In the genomic region with DNA sequence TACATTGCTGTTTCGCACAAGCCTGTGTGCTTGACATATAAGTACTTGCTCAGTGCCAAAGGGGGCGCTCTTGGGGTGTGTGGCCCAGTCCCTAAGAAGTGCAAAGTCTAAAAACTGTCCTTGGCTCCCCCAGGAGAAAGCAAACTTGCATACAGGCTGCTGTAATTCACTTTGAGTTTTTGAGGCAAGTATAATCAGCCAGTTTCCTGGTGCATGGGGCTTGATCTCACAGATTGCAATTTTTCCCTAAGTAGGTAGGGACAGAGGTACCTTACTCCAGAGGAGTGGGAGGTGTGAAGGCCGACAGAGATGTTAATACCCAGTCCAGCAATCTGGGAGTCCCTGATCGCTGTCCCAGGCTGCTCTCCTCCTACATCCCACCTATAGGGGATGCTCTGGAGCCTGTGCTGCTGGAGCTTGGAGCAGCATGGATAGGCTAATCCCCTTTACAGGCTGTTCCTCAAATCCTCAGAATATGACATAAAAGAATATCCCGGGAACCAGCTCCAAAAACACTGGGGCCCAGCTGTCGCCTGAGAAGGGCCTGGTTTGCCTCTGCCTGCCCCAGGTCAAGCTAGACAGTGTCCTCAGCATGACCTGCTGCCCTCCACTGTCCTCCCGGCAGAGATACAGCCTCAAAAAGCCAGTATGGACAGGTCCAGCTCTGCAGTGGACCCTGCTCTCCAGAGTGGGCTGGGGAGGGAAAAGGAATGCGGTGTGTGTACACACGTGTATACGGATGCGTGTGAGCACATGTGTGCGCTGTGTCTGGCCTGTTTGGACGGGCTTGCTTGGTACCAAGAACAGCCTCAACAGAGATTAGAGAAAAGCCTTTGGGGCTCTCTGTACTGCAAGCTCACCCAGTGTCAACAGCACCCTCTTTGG, we compare ENCODE assay signal across 8 cellular contexts.
A peak's percentile ranks its signal among the peaks of the same experiment; 100 is the strongest.
DNase-seq lines count a peak whose midpoint lies in the region; ATAC-seq and TF ChIP-seq lines count a peak whose summit lies in the region.

No MANE protein-coding gene starts in this region.

- H3K9ac ChIP-seq in skeletal muscle tissue (ENCODE audit: low read depth in 1 of 3, low read length in 3 of 3) = peak overlapping the region in 2 of 3 donors; percentile 15 to 62

- peak in 1 of 4 donors; percentile 8 for ATAC-seq in heart left ventricle

- H3K4me3 ChIP-seq in SJSA1 (no peak overlapping the region), heart left ventricle (no peak overlapping the region), skeletal muscle tissue (ENCODE audit: low read length in 3 of 3) (no peak overlapping the region)

- no peaks in the 10 kb centered on the region for H3K36me3 ChIP-seq in SJSA1
- H3K36me3 ChIP-seq in heart left ventricle = no peaks in the 10 kb centered on the region
- H3K36me3 ChIP-seq in skeletal muscle tissue (ENCODE audit: control insufficient read depth in 3 of 3, insufficient read depth in 3 of 3, low read length in 3 of 3) = no peaks in the 10 kb centered on the region

- H3K4me3 Mint-ChIP-seq in activated naive CD4-positive, alpha-beta T cell treated with anti-CD3 and anti-CD28 coated beads for 36 hours = no peak overlapping the region
- H3K4me3 Mint-ChIP-seq in activated naive CD4-positive, alpha-beta T cell treated with anti-CD3 and anti-CD28 coated beads, Interleukin-2, amount 10 ng/mL, durations not matched to agents 7 days and 5 days = no peak overlapping the region
- H3K4me3 Mint-ChIP-seq in activated CD4-positive, alpha-beta T cell treated with anti-CD3 and anti-CD28 coated beads, Interleukin-2, amount 10 ng/mL, durations not matched to agents 7 days and 5 days = no peak overlapping the region

- TF ChIP-seq POLR2A in heart left ventricle (IDR thresholded peaks at IDR 0.05) = no peak

- no peaks in the 10 kb centered on the region for H3K36me3 Mint-ChIP-seq in activated naive CD4-positive, alpha-beta T cell treated with anti-CD3 and anti-CD28 coated beads for 36 hours (ENCODE audit: low read depth)
- H3K36me3 Mint-ChIP-seq in activated naive CD4-positive, alpha-beta T cell treated with anti-CD3 and anti-CD28 coated beads, Interleukin-2, amount 10 ng/mL, durations not matched to agents 7 days and 5 days = no peaks in the 10 kb centered on the region
- no peaks in the 10 kb centered on the region for H3K36me3 Mint-ChIP-seq in activated CD4-positive, alpha-beta T cell treated with anti-CD3 and anti-CD28 coated beads, Interleukin-2, amount 10 ng/mL, durations not matched to agents 7 days and 5 days (ENCODE audit: low read depth)

- TF ChIP-seq CTCF in heart left ventricle (IDR thresholded peaks at IDR 0.05) = peak in 7 of 12 donors; percentile 22 to 54 (median 40)

- POLR2A ChIA-PET in activated CD4-positive, alpha-beta T cell treated with anti-CD3 and anti-CD28 coated beads, Interleukin-2, amount 10 ng/mL, durations not matched to agents 7 days and 5 days (lab: Charles Lee) = no interaction called here

- H3K27me3 ChIP-seq in SJSA1 (replicated peaks) = no peaks in the 10 kb centered on the region
- no peaks in the 10 kb centered on the region for H3K27me3 ChIP-seq in heart left ventricle
- H3K27me3 ChIP-seq in skeletal muscle tissue (ENCODE audit: control insufficient read depth in 3 of 3, insufficient read depth in 3 of 3, low read length in 3 of 3) = no peaks in the 10 kb centered on the region

- no peaks in the 10 kb centered on the region for H3K9me3 ChIP-seq in SJSA1 (replicated peaks)
- H3K9me3 ChIP-seq in heart left ventricle = no peaks in the 10 kb centered on the region
- no peaks in the 10 kb centered on the region for H3K9me3 ChIP-seq in skeletal muscle tissue (ENCODE audit: control insufficient read depth in 3 of 3, low read length in 3 of 3)

- H3K9me3 Mint-ChIP-seq in activated naive CD4-positive, alpha-beta T cell treated with anti-CD3 and anti-CD28 coated beads for 36 hours = no peaks in the 10 kb centered on the region
- H3K9me3 Mint-ChIP-seq in activated naive CD4-positive, alpha-beta T cell treated with anti-CD3 and anti-CD28 coated beads, Interleukin-2, amount 10 ng/mL, durations not matched to agents 7 days and 5 days = no peaks in the 10 kb centered on the region
- no peaks in the 10 kb centered on the region for H3K9me3 Mint-ChIP-seq in activated CD4-positive, alpha-beta T cell treated with anti-CD3 and anti-CD28 coated beads, Interleukin-2, amount 10 ng/mL, durations not matched to agents 7 days and 5 days

- intact Hi-C loops in activated naive CD4-positive, alpha-beta T cell treated with anti-CD3 and anti-CD28 coated beads for 36 hours (cut with micrococcal nuclease) = loop anchor here (5.0 kb wide), 1 partner anchor 102 kb away; no protein-coding TSS in a partner anchor
- intact Hi-C loops in heart left ventricle (cut with DNase I) = loop anchor here in 7 of 10 donors (5.0 to 10.0 kb wide), 6 partner anchors 47 to 64 kb away; no protein-coding TSS in a partner anchor

- WGBS in heart left ventricle, 4 donors = 63 to 80% (median 69%) methylated on average over 12 to 13 of the region's 13 CpGs

- peak; percentile 36 for DNase-seq in activated naive CD4-positive, alpha-beta T cell treated with anti-CD3 and anti-CD28 coated beads for 36 hours
- no peak for DNase-seq in activated naive CD4-positive, alpha-beta T cell treated with anti-CD3 and anti-CD28 coated beads, Interleukin-2, amount 10 ng/mL, durations not matched to agents 7 days and 5 days
- DNase-seq in SJSA1 (ENCODE audit: low read depth in 1 of 2, low spot score in 2 of 2) (peak in 1 of 2 experiments; percentile 32), heart left ventricle (peak in 1 of 5 donors; percentile 55), NCI-H2171 treated with DMSO at 0.1 percent for 48 hours (lab: John Stamatoyannopoulos, UW) (no peak)
- DNase-seq in activated CD4-positive, alpha-beta T cell treated with anti-CD3 and anti-CD28 coated beads, Interleukin-2, amount 10 ng/mL, durations not matched to agents 7 days and 5 days = no peak
- DNase-seq in activated effector memory CD4-positive, alpha-beta T cell treated with anti-CD3 and anti-CD28 coated beads, Interleukin-2, amount 50 U/mL, for 16 hours = no peak

- CTCF ChIA-PET in activated naive CD4-positive, alpha-beta T cell treated with anti-CD3 and anti-CD28 coated beads for 36 hours (lab: Charles Lee) = interaction anchor here (1.5 to 2.0 kb wide), 2 partner anchors 17 to 19 kb away, joined by 3 to 9 read pairs; no protein-coding TSS in a partner anchor
- CTCF ChIA-PET in activated naive CD4-positive, alpha-beta T cell treated with anti-CD3 and anti-CD28 coated beads, Interleukin-2, amount 10 ng/mL, durations not matched to agents 7 days and 5 days (lab: Charles Lee) = interaction anchor here (0.6 to 1.6 kb wide), 3 partner anchors 29 to 100 kb away, joined by 3 to 4 read pairs (median 3); no protein-coding TSS in a partner anchor
- CTCF ChIA-PET in activated CD4-positive, alpha-beta T cell treated with anti-CD3 and anti-CD28 coated beads, Interleukin-2, amount 10 ng/mL, durations not matched to agents 7 days and 5 days (lab: Charles Lee) = interaction anchor here (1.1 to 1.6 kb wide), 3 partner anchors 15 to 27 kb away, joined by 3 to 5 read pairs (median 4); no protein-coding TSS in a partner anchor

- no peak overlapping the region for H3K27ac Mint-ChIP-seq in activated naive CD4-positive, alpha-beta T cell treated with anti-CD3 and anti-CD28 coated beads for 36 hours
- no peak overlapping the region for H3K27ac Mint-ChIP-seq in activated naive CD4-positive, alpha-beta T cell treated with anti-CD3 and anti-CD28 coated beads, Interleukin-2, amount 10 ng/mL, durations not matched to agents 7 days and 5 days
- no peak overlapping the region for H3K27ac Mint-ChIP-seq in activated CD4-positive, alpha-beta T cell treated with anti-CD3 and anti-CD28 coated beads, Interleukin-2, amount 10 ng/mL, durations not matched to agents 7 days and 5 days

- peaks cover 96% of the 10 kb centered on the region for H3K4me1 ChIP-seq in SJSA1 (replicated peaks)
- peaks cover 33 to 100% (median 96%) of the 10 kb centered on the region in 12 donors for H3K4me1 ChIP-seq in heart left ventricle
- H3K4me1 ChIP-seq in skeletal muscle tissue (ENCODE audit: control insufficient read depth in 3 of 3, insufficient read depth in 3 of 3, low read length in 3 of 3) = peaks cover 76 to 79% (median 77%) of the 10 kb centered on the region in 3 donors

- H3K27ac ChIP-seq in SJSA1 (peak overlapping the region; percentile 29), heart left ventricle (peak overlapping the region; percentile 74 to 98 (median 88)), skeletal muscle tissue (ENCODE audit: low read depth, low read length) (peak overlapping the region; percentile 51)

- no peaks in the 10 kb centered on the region for H3K27me3 Mint-ChIP-seq in activated naive CD4-positive, alpha-beta T cell treated with anti-CD3 and anti-CD28 coated beads for 36 hours (ENCODE audit: low read depth)
- peaks cover 24% of the 10 kb centered on the region for H3K27me3 Mint-ChIP-seq in activated naive CD4-positive, alpha-beta T cell treated with anti-CD3 and anti-CD28 coated beads, Interleukin-2, amount 10 ng/mL, durations not matched to agents 7 days and 5 days
- peaks cover 2% of the 10 kb centered on the region for H3K27me3 Mint-ChIP-seq in activated CD4-positive, alpha-beta T cell treated with anti-CD3 and anti-CD28 coated beads, Interleukin-2, amount 10 ng/mL, durations not matched to agents 7 days and 5 days

- H3K4me1 Mint-ChIP-seq in activated naive CD4-positive, alpha-beta T cell treated with anti-CD3 and anti-CD28 coated beads for 36 hours (ENCODE audit: low read depth) = no peaks in the 10 kb centered on the region
- H3K4me1 Mint-ChIP-seq in activated naive CD4-positive, alpha-beta T cell treated with anti-CD3 and anti-CD28 coated beads, Interleukin-2, amount 10 ng/mL, durations not matched to agents 7 days and 5 days = no peaks in the 10 kb centered on the region
- H3K4me1 Mint-ChIP-seq in activated CD4-positive, alpha-beta T cell treated with anti-CD3 and anti-CD28 coated beads, Interleukin-2, amount 10 ng/mL, durations not matched to agents 7 days and 5 days = peaks cover 2% of the 10 kb centered on the region

Comparison
In these comparisons a context has a peak if more than half of its experiments do, and no peak if none do; other contexts are left out.
1. H3K27ac ChIP-seq: peak in every context shown above with its lines; median percentile 88 in heart left ventricle; 51 in skeletal muscle tissue; 29 in SJSA1.